In the genomic region with DNA sequence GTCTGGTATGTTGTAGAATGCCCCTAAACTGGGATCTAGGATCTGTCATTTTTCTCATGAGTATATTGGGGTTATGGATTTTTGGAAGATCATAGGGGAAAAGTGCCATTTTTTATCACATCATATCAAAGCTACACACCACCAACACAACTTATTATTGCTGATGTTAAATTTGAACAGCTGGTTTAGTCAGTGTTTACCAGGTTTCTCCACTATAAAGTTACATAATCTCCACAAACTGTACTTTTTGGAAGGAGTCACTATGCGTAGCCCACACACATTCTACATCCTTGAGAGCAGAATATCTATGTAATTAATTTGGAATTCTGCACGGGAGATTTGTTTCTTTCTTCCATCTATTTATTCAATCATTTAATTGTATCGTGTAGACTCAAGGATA, we compare ENCODE assay signal across 23 cellular contexts. TPM values are rescaled to one million over a fixed set of nuclear protein-coding genes. Genes with fewer than 3 reads are reported as not detected.
DNase-seq lines count a peak whose midpoint lies in the region; ATAC-seq, FAIRE-seq and TF ChIP-seq lines count a peak whose summit lies in the region.
"Had no signal": no experiment of that assay in that cellular context is flagged by ENCODE, and none has a peak within 500 bp of the region (broad histone marks: within the 10 kb centered on the region; RNA-seq: fewer than 3 reads in every experiment).

No MANE protein-coding gene starts in this region.

- no peak overlapping the region for H3K9ac ChIP-seq in HepG2 (ENCODE audit: insufficient read depth, low read depth, low read length)
- H3K9ac ChIP-seq: BLaER1 treated with 17β-estradiol and CSF1 and Interleukin-3, amounts not matched to agents 10 nM and 100 nM; SK-N-SH had no signal

- CTCF ChIA-PET in HepG2 (lab: Yijun Ruan, JAX; ENCODE audit: low intra/inter-chr PET ratio, low total read pairs) (no interaction called here), Panc1 (lab: Charles Lee) (no interaction called here), HEK293T (lab: Yijun Ruan, JAX) (interaction anchor here (0.6 kb wide), 1 partner anchor 16 kb away, joined by 3 read pairs; no protein-coding TSS in a partner anchor)

- H3K4me3 Mint-ChIP-seq in effector memory CD8-positive, alpha-beta T cell = no peak overlapping the region
- no peak overlapping the region for H3K4me3 Mint-ChIP-seq in stimulated activated naive B cell treated with anti-CD40 and anti-IgM and Interleukin-4, amounts not matched to agents 10 μg/mL and 1 μg/mL and 100 μg/mL, for 72 hours

- H3K4me1 Mint-ChIP-seq in effector memory CD8-positive, alpha-beta T cell (ENCODE audit: low read depth in 2 of 2) = peaks cover 10 to 28% of the 10 kb centered on the region in 2 donors
- H3K4me1 Mint-ChIP-seq in stimulated activated naive B cell treated with anti-CD40 and anti-IgM and Interleukin-4, amounts not matched to agents 10 μg/mL and 1 μg/mL and 100 μg/mL, for 72 hours = peaks cover 2 to 5% of the 10 kb centered on the region in 2 donors

- H3K4me1 ChIP-seq in HepG2 (ENCODE audit: insufficient read depth, low read length) (no peaks in the 10 kb centered on the region), right lobe of liver (no peaks in the 10 kb centered on the region), Panc1 (ENCODE audit: control insufficient read depth, insufficient read depth, low read length) (no peaks in the 10 kb centered on the region)
- H3K4me1 ChIP-seq: A549; BLaER1 treated with 17β-estradiol and CSF1 and Interleukin-3, amounts not matched to agents 10 nM and 100 nM had no signal

- H3K36me3 Mint-ChIP-seq in effector memory CD8-positive, alpha-beta T cell (ENCODE audit: insufficient read depth) = peaks cover 44% of the 10 kb centered on the region
- peaks cover 12 to 42% of the 10 kb centered on the region in 2 donors for H3K36me3 Mint-ChIP-seq in stimulated activated naive B cell treated with anti-CD40 and anti-IgM and Interleukin-4, amounts not matched to agents 10 μg/mL and 1 μg/mL and 100 μg/mL, for 72 hours

- ATAC-seq in HepG2 = no peak
- ATAC-seq in right lobe of liver = no peak
- ATAC-seq in Panc1 = no peak
- ATAC-seq in effector memory CD8-positive, alpha-beta T cell (replicated peaks) = no peak
- ATAC-seq in stimulated activated naive B cell treated with anti-CD40 and anti-IgM and Interleukin-4, amounts not matched to agents 10 μg/mL and 1 μg/mL and 100 μg/mL, for 72 hours (replicated peaks) = no peak
- ATAC-seq: A549, HCT116 had no signal

- H3K9me3 ChIP-seq in HepG2 (ENCODE audit: low read length) = no peaks in the 10 kb centered on the region
- no peaks in the 10 kb centered on the region for H3K9me3 ChIP-seq in right lobe of liver
- H3K9me3 ChIP-seq in Panc1 (ENCODE audit: control insufficient read depth, insufficient read depth, low read depth, low read length) = no peaks in the 10 kb centered on the region
- H3K9me3 ChIP-seq: A549, SK-N-SH had no signal

- no peak for TF ChIP-seq RAD21 in HepG2 (CRISPR knock-in tag; IDR thresholded peaks at IDR 0.05)

- H3K27me3 ChIP-seq in HepG2 (ENCODE audit: control insufficient read depth in 1 of 2, insufficient read depth in 2 of 2, low read length in 2 of 2) (no peaks in the 10 kb centered on the region), right lobe of liver (no peaks in the 10 kb centered on the region), Panc1 (ENCODE audit: control insufficient read depth, insufficient read depth, low read length) (no peaks in the 10 kb centered on the region)
- H3K27me3 ChIP-seq: BLaER1 treated with 17β-estradiol and CSF1 and Interleukin-3, amounts not matched to agents 10 nM and 100 nM had no signal

- H3K4me3 ChIP-seq in HepG2 (replicated peaks in 1 of 3; ENCODE audit: insufficient read depth in 1 of 3, low read depth in 2 of 3, low read length in 3 of 3) = no peak overlapping the region
- no peak overlapping the region for H3K4me3 ChIP-seq in right lobe of liver
- H3K4me3 ChIP-seq in Panc1 (ENCODE audit: low read depth in 2 of 2, low read length in 2 of 2) = no peak overlapping the region
- H3K4me3 ChIP-seq: A549; BLaER1 treated with 17β-estradiol and CSF1 and Interleukin-3, amounts not matched to agents 10 nM and 100 nM had no signal

- in situ Hi-C loops in HepG2 (cut with HindIII; ENCODE audit: extremely low pct_ligation_motif_present, low pct_unique_long_range_greater_than_20kb) = no loop called here
- in situ Hi-C loops in Panc1 (cut with HindIII; ENCODE audit: low pct_unique_long_range_greater_than_20kb, low sequenced_read_pairs) = no loop called here

- no peak for FAIRE-seq in HepG2 (lab: Jason Lieb, UNC)
- FAIRE-seq: A549 had no signal

- intact Hi-C loops in HepG2 (cut with micrococcal nuclease; ENCODE audit: unreplicated experiment) (no loop called here), right lobe of liver (cut with DNase I) (no loop called here), Panc1 (cut with micrococcal nuclease; ENCODE audit: unreplicated experiment) (no loop called here)

- H3K4me2 ChIP-seq in HepG2 (ENCODE audit: low read depth, low read length) = no peak overlapping the region
- H3K4me2 ChIP-seq: A549; BLaER1 treated with 17β-estradiol and CSF1 and Interleukin-3, amounts not matched to agents 10 nM and 100 nM; SK-N-SH had no signal

- TF ChIP-seq CTCF in HepG2 (CRISPR knock-in tag; IDR thresholded peaks at IDR 0.05) = no peak
- TF ChIP-seq CTCF in right lobe of liver (IDR thresholded peaks at IDR 0.05) = no peak
- TF ChIP-seq CTCF in Panc1 (IDR thresholded peaks at IDR 0.05) = no peak

- DNase-seq in HepG2 (ENCODE audit: low spot score) (no peak), right lobe of liver (no peak), Panc1 (ENCODE audit: low read depth, low spot score) (no peak), kidney glomerular epithelial cell (lab: John Stamatoyannopoulos, UW) (no peak), HEK293T (ENCODE audit: extremely low spot score) (no peak), DMS153 (lab: John Stamatoyannopoulos, UW) (no peak)
- no peak for DNase-seq in effector memory CD8-positive, alpha-beta T cell
- no peak for DNase-seq in stimulated activated naive B cell treated with anti-CD40 and anti-IgM and Interleukin-4, amounts not matched to agents 10 μg/mL and 1 μg/mL and 100 μg/mL, for 72 hours
- DNase-seq: AML-193, Calu3, DND-41, Karpas-422, NCI-H1105, NCI-H1436 treated with DMSO at 0.1 percent for 48 hours, NCI-H187 treated with DMSO at 0.1 percent for 48 hours, NCI-H2171 treated with DMSO at 0.1 percent for 48 hours, NCI-H524, NCI-H774, SK-N-SH had no signal

- H3K79me2 ChIP-seq in HepG2 (ENCODE audit: insufficient read depth, low read length) = no peaks in the 10 kb centered on the region

- H2AFZ ChIP-seq in HepG2 (ENCODE audit: low read length) = no peak overlapping the region

- TF ChIP-seq POLR2A in HepG2 (IDR thresholded peaks at IDR 0.05; ENCODE audit: insufficient read depth in 1 of 2, low read depth in 2 of 2, low read length in 2 of 2) (no peak), right lobe of liver (IDR thresholded peaks at IDR 0.05) (no peak)

- BruUV-seq in HepG2 (replicated peaks; lab: Mats Ljungman, UMichigan) (TSS peak; percentile 19), Panc1 (replicated peaks; lab: Mats Ljungman, UMichigan) (TSS peak; percentile 19)

- no peaks in the 10 kb centered on the region for H4K20me1 ChIP-seq in HepG2 (ENCODE audit: insufficient read depth, low read length)

- H3K9me3 Mint-ChIP-seq in effector memory CD8-positive, alpha-beta T cell = no peaks in the 10 kb centered on the region
- no peaks in the 10 kb centered on the region for H3K9me3 Mint-ChIP-seq in stimulated activated naive B cell treated with anti-CD40 and anti-IgM and Interleukin-4, amounts not matched to agents 10 μg/mL and 1 μg/mL and 100 μg/mL, for 72 hours

- no peaks in the 10 kb centered on the region for H3K27me3 Mint-ChIP-seq in effector memory CD8-positive, alpha-beta T cell
- H3K27me3 Mint-ChIP-seq in stimulated activated naive B cell treated with anti-CD40 and anti-IgM and Interleukin-4, amounts not matched to agents 10 μg/mL and 1 μg/mL and 100 μg/mL, for 72 hours = no peaks in the 10 kb centered on the region

- H3K27ac Mint-ChIP-seq in effector memory CD8-positive, alpha-beta T cell = peak overlapping the region; percentile 80 to 88
- peak overlapping the region; percentile 84 for H3K27ac Mint-ChIP-seq in stimulated activated naive B cell treated with anti-CD40 and anti-IgM and Interleukin-4, amounts not matched to agents 10 μg/mL and 1 μg/mL and 100 μg/mL, for 72 hours

- POLR2A ChIA-PET in HepG2 (lab: Yijun Ruan, JAX) = no interaction called here
- POLR2A ChIA-PET in Panc1 (lab: Charles Lee) = no interaction called here
- POLR2A ChIA-PET in HEK293T (lab: Yijun Ruan, JAX) = no interaction called here

- WGBS in HepG2 (ENCODE audit: low lambda C conversion rate) = 97% methylated on average over 3 of the region's 3 CpGs
- WGBS in right lobe of liver (ENCODE audit: insufficient coverage, low coverage, low lambda C conversion rate, missing lambda C conversion rate) = 94% methylated on average over 3 of the region's 3 CpGs

- H3K36me3 ChIP-seq in HepG2 (replicated peaks in 1 of 2; ENCODE audit: control insufficient read depth in 1 of 2, insufficient read depth in 2 of 2, low read length in 2 of 2) (peaks cover 8 to 54% of the 10 kb centered on the region in 2 experiments), right lobe of liver (peaks cover 0 to 51% (median 11%) of the 10 kb centered on the region in 4 donors), Panc1 (ENCODE audit: control insufficient read depth, insufficient read depth, low read length) (peaks cover 8% of the 10 kb centered on the region; the same call in 1 of the 2 replicates)

- TF ChIP-seq EP300 in HepG2 (IDR thresholded peaks at IDR 0.05; ENCODE audit: low read depth in 2 of 2, low read length in 2 of 2) (no peak), HepG2 (CRISPR knock-in tag; IDR thresholded peaks at IDR 0.05; ENCODE audit: borderline replicate concordance) (no peak)

- H3K27ac ChIP-seq in HepG2 (ENCODE audit: extremely low read length, insufficient read depth, low read length) = no peak overlapping the region
- no peak overlapping the region for H3K27ac ChIP-seq in right lobe of liver
- H3K27ac ChIP-seq in Panc1 (ENCODE audit: low read length) = no peak overlapping the region
- H3K27ac ChIP-seq: A549; BLaER1 treated with 17β-estradiol and CSF1 and Interleukin-3, amounts not matched to agents 10 nM and 100 nM; HL-60 had no signal

RNA-seq across cellular contexts. Expression of a gene that starts 35.2 kb away (rescaled TPM):
- total RNA-seq in HepG2 (2016; rRNA removed; fragmentation: Illumina TruSeq; extraction: Trizol) (19.6 and 24.4 TPM in 2 replicates), right lobe of liver (10 to 100 TPM; 15.7 to 22.2 (median 17.7) TPM), Panc1 (2021; ENCODE audit: unreplicated experiment) (21.4 TPM)
- total RNA-seq in HepG2 (2016; cell fraction: cytosol; rRNA removed; fragmentation: Illumina TruSeq; extraction: Trizol; ENCODE audit: low read depth) = 6.7 and 7.2 TPM in 2 replicates
- total RNA-seq in HepG2 (2016; cell fraction: insoluble cytoplasmic fraction; rRNA removed; fragmentation: Illumina TruSeq; extraction: Trizol) = 18.3 and 27.5 TPM in 2 replicates
- 11.2 and 12.6 TPM in 2 replicates for total RNA-seq in HepG2 (2016; cell fraction: membrane; rRNA removed; fragmentation: Illumina TruSeq; extraction: Trizol)
- 21.3 and 26.1 TPM in 2 replicates for total RNA-seq in HepG2 (2016; cell fraction: nucleus; rRNA removed; fragmentation: Illumina TruSeq; extraction: Trizol)
- 8.5 and 11.2 TPM in 2 replicates for polyA plus RNA-seq in HepG2 (2011; rRNA removed)
- 5.1 and 6.3 TPM in 2 replicates for polyA plus RNA-seq in HepG2 (2011; cell fraction: cytosol; rRNA removed)
- polyA plus RNA-seq in HepG2 (2011; cell fraction: nucleus; rRNA removed) = 7.4 and 7.9 TPM in 2 replicates
- polyA plus RNA-seq in HepG2 (2012) = 2.5 and 2.9 TPM in 2 replicates
- polyA plus RNA-seq in HepG2 (2016; cell fraction: cytosol; fragmentation: Illumina TruSeq; extraction: Trizol; ENCODE audit: low read depth) = 0.45 and 0.52 TPM in 2 replicates
- polyA plus RNA-seq in HepG2 (2016; cell fraction: insoluble cytoplasmic fraction; fragmentation: Illumina TruSeq; extraction: Trizol; ENCODE audit: low read depth) = 9.6 and 9.9 TPM in 2 replicates
- polyA plus RNA-seq in HepG2 (2016; cell fraction: membrane; fragmentation: Illumina TruSeq; extraction: Trizol; ENCODE audit: low read depth) = 1.7 and 1.9 TPM in 2 replicates
- 12.3 and 12.8 TPM in 2 replicates for polyA plus RNA-seq in HepG2 (2016; cell fraction: nucleus; fragmentation: Illumina TruSeq; extraction: Trizol; ENCODE audit: insufficient read depth, low read depth)
- polyA minus RNA-seq in HepG2 (2011; rRNA and poly(A)+ RNA removed; ENCODE audit: low replicate concordance) = 45.1 and 87.7 TPM in 2 replicates
- 29.5 and 31.7 TPM in 2 replicates for polyA minus RNA-seq in HepG2 (2011; cell fraction: cytosol; rRNA and poly(A)+ RNA removed)
- polyA minus RNA-seq in HepG2 (2011; cell fraction: nucleus; rRNA and poly(A)+ RNA removed) = 42.6 and 69.6 TPM in 2 replicates
- polyA plus RNA-seq in Panc1 (2012; ENCODE audit: insufficient read length) = 1.7 TPM
